ENCODE assay signal across 5 cellular contexts in genomic region chr2:91685541-91685940, GRCh38.
DNase-seq lines count a peak whose midpoint lies in the region; ATAC-seq and TF ChIP-seq lines count a peak whose summit lies in the region.
"Not testable (repeated sequence)": the region's sequence is repeated elsewhere in the genome, so short reads cannot be mapped to it uniquely, and the experiment has no call there.

No MANE protein-coding gene starts in this region.

- DNase-seq in ELF-1 (ENCODE audit: low read depth, low spot score) (peak; percentile 0), Right ventricle myocardium inferior (ENCODE audit: missing footprints) (peak; percentile 26), lower lobe of right lung (peak; percentile 16), sigmoid colon (peak; percentile 24)

- intact Hi-C loops in Right ventricle myocardium inferior (cut with DNase I); lower lobe of right lung (cut with DNase I); sigmoid colon (cut with DNase I): not testable (repeated sequence)

- not testable (repeated sequence) for TF ChIP-seq CTCF in lower lobe of right lung (IDR thresholded peaks at IDR 0.05); sigmoid colon (IDR thresholded peaks at IDR 0.05)

- H3K27me3 ChIP-seq in HUES6 (ENCODE audit: control insufficient read depth, insufficient read depth, low read length), result peaks cover 18% of the 10 kb centered on the region
- not testable (repeated sequence) for H3K27me3 ChIP-seq in lower lobe of right lung (ENCODE audit: low read depth); sigmoid colon

- H3K9ac ChIP-seq in HUES6 (ENCODE audit: low read length), result not testable (repeated sequence)

- TF ChIP-seq EP300 in sigmoid colon (IDR thresholded peaks at IDR 0.05), result not testable (repeated sequence)

- not testable (repeated sequence) for H3K27ac ChIP-seq in HUES6 (ENCODE audit: low read depth, low read length); lower lobe of right lung; sigmoid colon

- not testable (repeated sequence) for H3K9me3 ChIP-seq in HUES6 (ENCODE audit: control insufficient read depth, insufficient read depth, low read depth, low read length); lower lobe of right lung; sigmoid colon

- H3K36me3 ChIP-seq in HUES6 (ENCODE audit: control insufficient read depth, insufficient read depth, low read length); lower lobe of right lung; sigmoid colon: not testable (repeated sequence)

- H3K4me1 ChIP-seq in HUES6 (ENCODE audit: control insufficient read depth, insufficient read depth, low read length); lower lobe of right lung; sigmoid colon: not testable (repeated sequence)

- ATAC-seq in Right ventricle myocardium inferior, lower lobe of right lung: not testable (repeated sequence)

- not testable (repeated sequence) for TF ChIP-seq POLR2A in sigmoid colon (IDR thresholded peaks at IDR 0.05)

- WGBS in sigmoid colon, 2 donors, result 46 to 64% methylated on average over 30 of the region's 36 CpGs

- H3K4me3 ChIP-seq in HUES6 (ENCODE audit: low read depth, low read length), result peak overlapping the region; percentile 36; the same call in 1 of the 2 replicates
- H3K4me3 ChIP-seq in lower lobe of right lung, sigmoid colon: not testable (repeated sequence)
